7 cellular contexts compared by ENCODE assay signal in genomic region chr10:98170249-98171117, GRCh38. TPM values are rescaled to one million over a fixed set of nuclear protein-coding genes. Genes with fewer than 3 reads are reported as not detected.
DNase-seq lines count a peak whose midpoint lies in the region; ATAC-seq, FAIRE-seq and TF ChIP-seq lines count a peak whose summit lies in the region.

No MANE protein-coding gene starts in this region.

- CTCF ChIA-PET in activated CD4-positive, alpha-beta memory T cell treated with anti-CD3 and anti-CD28 coated beads, Interleukin-2, amount 10 ng/mL, durations not matched to agents 7 days and 5 days (lab: Charles Lee), result interaction anchor here (0.6 to 6.0 kb wide), 19 partner anchors 8 to 948 kb away, joined by 3 to 31 read pairs (median 4); partner anchors contain the start of gene R3HCC1L

- no peak overlapping the region for H3K27ac Mint-ChIP-seq in activated CD4-positive, alpha-beta memory T cell treated with anti-CD3 and anti-CD28 coated beads, Interleukin-2, amount 10 ng/mL, durations not matched to agents 7 days and 5 days
- H3K27ac Mint-ChIP-seq in glutamatergic neuron (ENCODE audit: unreplicated experiment), result no peak overlapping the region

- DNase-seq in DMS 273 (lab: John Stamatoyannopoulos, UW; ENCODE audit: unreplicated experiment) (peak; percentile 53), GM19239 (ENCODE audit: insufficient read length, low spot score) (no peak), NCI-H146 (lab: John Stamatoyannopoulos, UW) (peak; percentile 52), glutamatergic neuron (peak; percentile 24), putamen (ENCODE audit: low spot score) (peak; percentile 16)
- peak; percentile 27 for DNase-seq in activated CD4-positive, alpha-beta memory T cell treated with anti-CD3 and anti-CD28 coated beads, Interleukin-2, amount 10 ng/mL, durations not matched to agents 7 days and 5 days

- no peaks in the 10 kb centered on the region for H3K27me3 Mint-ChIP-seq in activated CD4-positive, alpha-beta memory T cell treated with anti-CD3 and anti-CD28 coated beads, Interleukin-2, amount 10 ng/mL, durations not matched to agents 7 days and 5 days
- H3K27me3 Mint-ChIP-seq in glutamatergic neuron (ENCODE audit: unreplicated experiment), result peaks cover 2% of the 10 kb centered on the region

- peak; percentile 89 for TF ChIP-seq CTCF in glutamatergic neuron (IDR thresholded peaks at IDR 0.05; ENCODE audit: partially characterized antibody, unreplicated experiment)

- H3K9me3 Mint-ChIP-seq in activated CD4-positive, alpha-beta memory T cell treated with anti-CD3 and anti-CD28 coated beads, Interleukin-2, amount 10 ng/mL, durations not matched to agents 7 days and 5 days, result no peaks in the 10 kb centered on the region
- no peaks in the 10 kb centered on the region for H3K9me3 Mint-ChIP-seq in glutamatergic neuron (ENCODE audit: unreplicated experiment)

- peaks cover 1% of the 10 kb centered on the region for H3K4me1 Mint-ChIP-seq in activated CD4-positive, alpha-beta memory T cell treated with anti-CD3 and anti-CD28 coated beads, Interleukin-2, amount 10 ng/mL, durations not matched to agents 7 days and 5 days
- peaks cover 39% of the 10 kb centered on the region for H3K4me1 Mint-ChIP-seq in glutamatergic neuron (ENCODE audit: low read depth, unreplicated experiment)

- FAIRE-seq in GM19239 (lab: Jason Lieb, UNC), result peak; percentile 95

- ATAC-seq in GM18505 (IDR thresholded peaks at IDR 0.05; ENCODE audit: unreplicated experiment), result no peak

- POLR2A ChIA-PET in activated CD4-positive, alpha-beta memory T cell treated with anti-CD3 and anti-CD28 coated beads, Interleukin-2, amount 10 ng/mL, durations not matched to agents 7 days and 5 days (lab: Charles Lee), result interaction anchor here (0.7 to 3.4 kb wide), 3 partner anchors 9 to 36 kb away, joined by 3 to 17 read pairs (median 4); partner anchors contain the start of gene R3HCC1L

- no peak overlapping the region for H3K4me3 Mint-ChIP-seq in activated CD4-positive, alpha-beta memory T cell treated with anti-CD3 and anti-CD28 coated beads, Interleukin-2, amount 10 ng/mL, durations not matched to agents 7 days and 5 days
- no peak overlapping the region for H3K4me3 Mint-ChIP-seq in glutamatergic neuron (ENCODE audit: unreplicated experiment)

- peaks cover 33% of the 10 kb centered on the region for H3K36me3 Mint-ChIP-seq in activated CD4-positive, alpha-beta memory T cell treated with anti-CD3 and anti-CD28 coated beads, Interleukin-2, amount 10 ng/mL, durations not matched to agents 7 days and 5 days (ENCODE audit: low read depth)
- H3K36me3 Mint-ChIP-seq in glutamatergic neuron (ENCODE audit: unreplicated experiment), result no peaks in the 10 kb centered on the region

- no peak for TF ChIP-seq POLR2A in GM18505 (IDR thresholded peaks at IDR 0.05; ENCODE audit: borderline replicate concordance, extremely low read depth, insufficient read depth, insufficient read length)

RNA-seq across cellular contexts. Expression of gene R3HCC1L, which starts 36.0 kb away (rescaled TPM):
- 10 to 100 TPM; 18.3 to 19.0 TPM for total RNA-seq in activated CD4-positive, alpha-beta memory T cell treated with anti-CD3 and anti-CD28 coated beads, Interleukin-2, amount 10 ng/mL, durations not matched to agents 7 days and 5 days
- total RNA-seq in glutamatergic neuron (ENCODE audit: unreplicated experiment), result 13.6 TPM
